ENCODE assay signal across 1 cellular context in the genomic region with DNA sequence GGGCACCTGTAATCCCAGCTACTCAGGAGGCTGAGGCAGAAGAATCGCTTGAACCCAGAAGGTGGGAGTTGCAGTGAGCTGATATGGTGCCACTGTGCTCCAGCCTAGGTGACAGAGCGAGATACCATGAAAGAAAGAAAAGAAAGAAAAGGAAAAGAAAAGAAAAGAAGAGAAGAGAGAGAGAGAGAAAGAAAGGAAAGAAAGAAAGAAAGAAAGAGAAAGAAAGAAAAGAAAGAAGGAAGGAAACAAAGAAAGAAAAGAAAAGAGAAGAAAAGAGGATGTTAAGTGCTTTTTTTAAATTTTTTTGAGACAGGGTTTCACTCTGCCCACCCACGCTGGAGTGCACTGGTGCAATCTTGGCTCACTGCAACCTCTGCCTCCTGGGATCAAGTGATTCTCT.
TF ChIP-seq lines count a peak whose summit lies in the region.

No MANE protein-coding gene starts in this region.

TF ChIP-seq in HEK293, 187 proteins besides CTCF, POLR2A, EP300 and RAD21 (continued from another document):
- TF ChIP-seq, protein P1, sequence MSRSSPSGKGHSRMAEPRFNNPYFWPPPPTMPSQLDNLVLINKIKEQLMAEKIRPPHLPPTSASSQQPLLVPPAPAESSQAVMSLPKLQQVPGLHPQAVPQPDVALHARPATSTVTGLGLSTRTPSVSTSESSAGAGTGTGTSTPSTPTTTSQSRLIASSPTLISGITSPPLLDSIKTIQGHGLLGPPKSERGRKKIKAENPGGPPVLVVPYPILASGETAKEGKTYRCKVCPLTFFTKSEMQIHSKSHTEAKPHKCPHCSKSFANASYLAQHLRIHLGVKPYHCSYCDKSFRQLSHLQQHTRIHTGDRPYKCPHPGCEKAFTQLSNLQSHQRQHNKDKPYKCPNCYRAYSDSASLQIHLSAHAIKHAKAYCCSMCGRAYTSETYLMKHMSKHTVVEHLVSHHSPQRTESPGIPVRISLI (tag by site-specific recombination; IDR thresholded peaks at IDR 0.05) = 0 out of 2 replicates have a peak, but pooled peaks have one; percentile 41
- TF ChIP-seq ZFHX2 (tag by site-specific recombination; conservative IDR thresholded peaks at IDR 0.05) = peak; percentile 26; the same call in 1 of the 2 replicates
